Comparison of ENCODE assay signal across 18 cellular contexts in genomic region chr9:124698265-124698664, GRCh38.
DNase-seq lines count a peak whose midpoint lies in the region; ATAC-seq, FAIRE-seq and TF ChIP-seq lines count a peak whose summit lies in the region.
"Had no signal": no experiment of that assay in that cellular context is flagged by ENCODE, and none has a peak within 500 bp of the region (broad histone marks: within the 10 kb centered on the region; RNA-seq: fewer than 3 reads in every experiment).

No MANE protein-coding gene starts in this region.

- H3K9me3 ChIP-seq in AG04450 (ENCODE audit: control insufficient read depth, insufficient read depth, low read length) (no peaks in the 10 kb centered on the region), muscle layer of duodenum (ENCODE audit: control insufficient read depth in 1 of 2, low read length in 2 of 2) (no peaks in the 10 kb centered on the region)
- H3K9me3 ChIP-seq in CD4-positive, alpha-beta memory T cell (ENCODE audit: control insufficient read depth in 1 of 2, low read length in 2 of 2), result no peaks in the 10 kb centered on the region
- H3K9me3 ChIP-seq: tibial artery had no signal

- DNase-seq in AG04450 (ENCODE audit: low read depth, low spot score) (no peak), RCC 7860 (ENCODE audit: low spot score) (peak; percentile 89), endothelial cell (ENCODE audit: low spot score) (no peak), GM10248 (ENCODE audit: extremely low spot score) (no peak), NCI-H1092 (lab: John Stamatoyannopoulos, UW) (no peak)
- DNase-seq in CD4-positive, alpha-beta memory T cell, result no peak
- DNase-seq: activated CD4-positive, alpha-beta T cell treated with anti-CD3 and anti-CD28 coated beads, Interleukin-2, amount 10 ng/mL, durations not matched to agents 7 days and 5 days; AML-193; NCI-H1436; NCI-H510A treated with DMSO at 0.1 percent for 48 hours; T-helper 2 cell; tibial artery had no signal

- peak; percentile 93 for FAIRE-seq in RCC 7860 (lab: Jason Lieb, UNC)

- H3K4me3 ChIP-seq in AG04450 (ENCODE audit: low read depth, low read length), result no peak overlapping the region
- no peak overlapping the region for H3K4me3 ChIP-seq in muscle layer of duodenum (ENCODE audit: low read depth in 1 of 2, low read length in 2 of 2)
- no peak overlapping the region for H3K4me3 ChIP-seq in CD4-positive, alpha-beta memory T cell (ENCODE audit: low read length in 2 of 2)
- H3K4me3 ChIP-seq: hepatocyte, tibial artery had no signal

- peaks cover 0 to 5% of the 10 kb centered on the region in 2 donors for H3K4me1 ChIP-seq in muscle layer of duodenum (ENCODE audit: control insufficient read depth in 1 of 2, insufficient read depth in 2 of 2, low read length in 2 of 2)
- H3K4me1 ChIP-seq in CD4-positive, alpha-beta memory T cell (ENCODE audit: insufficient read depth, low read length), result no peaks in the 10 kb centered on the region
- H3K4me1 ChIP-seq: tibial artery had no signal

- CTCF ChIA-PET in AG04450 (lab: Charles Lee), result interaction anchor here (2.8 kb wide), 2 partner anchors 14 to 81 kb away, joined by 8 to 9 read pairs; no protein-coding TSS in a partner anchor
- CTCF ChIA-PET in GM10248 (lab: Yijun Ruan, JAX), result interaction anchor here (2.0 to 3.7 kb wide), 2 partner anchors 13 to 81 kb away, joined by 7 to 15 read pairs; no protein-coding TSS in a partner anchor
- CTCF ChIA-PET in CD4-positive, alpha-beta memory T cell (lab: Charles Lee; ENCODE audit: partially characterized antibody), result interaction anchor here (1.3 to 1.6 kb wide), 2 partner anchors 10 to 20 kb away, joined by 3 read pairs; no protein-coding TSS in a partner anchor

- H3K27me3 Mint-ChIP-seq in endothelial cell (ENCODE audit: unreplicated experiment), result peaks cover 1% of the 10 kb centered on the region
- H3K27me3 Mint-ChIP-seq in CD4-positive, alpha-beta memory T cell, result peaks cover 0 to 2% of the 10 kb centered on the region in 2 donors
- H3K27me3 Mint-ChIP-seq: activated CD4-positive, alpha-beta T cell treated with anti-CD3 and anti-CD28 coated beads, Interleukin-2, amount 10 ng/mL, durations not matched to agents 7 days and 5 days; brain had no signal

- POLR2A ChIA-PET in AG04450 (lab: Yijun Ruan, JAX), result interaction anchor here (1.6 kb wide), 1 partner anchor 39 kb away, joined by 11 read pairs; no protein-coding TSS in a partner anchor
- POLR2A ChIA-PET in GM10248 (lab: Yijun Ruan, JAX), result no interaction called here
- POLR2A ChIA-PET in CD4-positive, alpha-beta memory T cell (lab: Charles Lee; ENCODE audit: partially characterized antibody), result no interaction called here

- H3K27ac Mint-ChIP-seq in endothelial cell (ENCODE audit: unreplicated experiment), result peak overlapping the region; percentile 76
- H3K27ac Mint-ChIP-seq in CD4-positive, alpha-beta memory T cell, result no peak overlapping the region
- H3K27ac Mint-ChIP-seq: activated CD4-positive, alpha-beta T cell treated with anti-CD3 and anti-CD28 coated beads, Interleukin-2, amount 10 ng/mL, durations not matched to agents 7 days and 5 days; activated T-helper 2 cell treated with anti-CD3 and anti-CD28 coated beads, Interferon-gamma antibody, Interleukin-2, Interleukin-4, amounts not matched to agents 10 μg/mL and 5 μg/mL and 100 μg/mL, durations not matched to agents 14 hours and 24 hours and 36 hours had no signal

- no peak overlapping the region for H3K4me3 Mint-ChIP-seq in endothelial cell (ENCODE audit: unreplicated experiment)
- H3K4me3 Mint-ChIP-seq in CD4-positive, alpha-beta memory T cell, result no peak overlapping the region
- H3K4me3 Mint-ChIP-seq: activated CD4-positive, alpha-beta T cell treated with anti-CD3 and anti-CD28 coated beads, Interleukin-2, amount 10 ng/mL, durations not matched to agents 7 days and 5 days; brain had no signal

- ATAC-seq in GM18870 (IDR thresholded peaks at IDR 0.05; ENCODE audit: unreplicated experiment), result no peak
- ATAC-seq: Panc1 had no signal

- no peaks in the 10 kb centered on the region for H3K36me3 ChIP-seq in muscle layer of duodenum (ENCODE audit: control insufficient read depth in 1 of 2, insufficient read depth in 2 of 2, low read length in 2 of 2)
- no peaks in the 10 kb centered on the region for H3K36me3 ChIP-seq in CD4-positive, alpha-beta memory T cell (ENCODE audit: insufficient read depth, low read length)
- H3K36me3 ChIP-seq: tibial artery had no signal

- no peaks in the 10 kb centered on the region for H3K27me3 ChIP-seq in AG04450 (ENCODE audit: control insufficient read depth, insufficient read depth, low read length)
- no peaks in the 10 kb centered on the region for H3K27me3 ChIP-seq in muscle layer of duodenum (ENCODE audit: low read depth, low read length)
- H3K27me3 ChIP-seq in CD4-positive, alpha-beta memory T cell (ENCODE audit: insufficient read depth, low read length), result no peaks in the 10 kb centered on the region
- H3K27me3 ChIP-seq: hepatocyte, tibial artery had no signal

- H3K9me3 Mint-ChIP-seq in endothelial cell (ENCODE audit: unreplicated experiment), result no peaks in the 10 kb centered on the region
- no peaks in the 10 kb centered on the region for H3K9me3 Mint-ChIP-seq in CD4-positive, alpha-beta memory T cell
- H3K9me3 Mint-ChIP-seq: activated CD4-positive, alpha-beta T cell treated with anti-CD3 and anti-CD28 coated beads, Interleukin-2, amount 10 ng/mL, durations not matched to agents 7 days and 5 days; activated T-helper 2 cell treated with anti-CD3 and anti-CD28 coated beads, Interferon-gamma antibody, Interleukin-2, Interleukin-4, amounts not matched to agents 10 μg/mL and 5 μg/mL and 100 μg/mL, durations not matched to agents 14 hours and 24 hours and 36 hours had no signal

- TF ChIP-seq CTCF in AG04450 (IDR thresholded peaks at IDR 0.05; ENCODE audit: low read depth, low read length) (no peak), endothelial cell (IDR thresholded peaks at IDR 0.05; ENCODE audit: unreplicated experiment) (no peak), GM10248 (IDR thresholded peaks at IDR 0.05; ENCODE audit: control extremely low read depth, extremely low read depth, low read depth, missing control alignments) (no peak)

- intact Hi-C loops in CD4-positive, alpha-beta memory T cell (cut with micrococcal nuclease), result no loop called here

- H3K27ac ChIP-seq in AG04450 (ENCODE audit: low read depth, low read length) (peak overlapping the region; percentile 54), muscle layer of duodenum (ENCODE audit: low read length) (peak overlapping the region; percentile 52)
- H3K27ac ChIP-seq in CD4-positive, alpha-beta memory T cell (ENCODE audit: low read depth, low read length), result no peak overlapping the region
- H3K27ac ChIP-seq: tibial artery had no signal

- peaks cover 4% of the 10 kb centered on the region for H3K36me3 Mint-ChIP-seq in endothelial cell (ENCODE audit: low read depth, unreplicated experiment)
- no peaks in the 10 kb centered on the region for H3K36me3 Mint-ChIP-seq in CD4-positive, alpha-beta memory T cell

- H3K4me1 Mint-ChIP-seq in endothelial cell (ENCODE audit: unreplicated experiment), result peaks cover 34% of the 10 kb centered on the region
- no peaks in the 10 kb centered on the region for H3K4me1 Mint-ChIP-seq in CD4-positive, alpha-beta memory T cell
- H3K4me1 Mint-ChIP-seq: activated CD4-positive, alpha-beta T cell treated with anti-CD3 and anti-CD28 coated beads, Interleukin-2, amount 10 ng/mL, durations not matched to agents 7 days and 5 days had no signal
